Comparison of ENCODE assay signal across 25 cellular contexts in the genomic region with DNA sequence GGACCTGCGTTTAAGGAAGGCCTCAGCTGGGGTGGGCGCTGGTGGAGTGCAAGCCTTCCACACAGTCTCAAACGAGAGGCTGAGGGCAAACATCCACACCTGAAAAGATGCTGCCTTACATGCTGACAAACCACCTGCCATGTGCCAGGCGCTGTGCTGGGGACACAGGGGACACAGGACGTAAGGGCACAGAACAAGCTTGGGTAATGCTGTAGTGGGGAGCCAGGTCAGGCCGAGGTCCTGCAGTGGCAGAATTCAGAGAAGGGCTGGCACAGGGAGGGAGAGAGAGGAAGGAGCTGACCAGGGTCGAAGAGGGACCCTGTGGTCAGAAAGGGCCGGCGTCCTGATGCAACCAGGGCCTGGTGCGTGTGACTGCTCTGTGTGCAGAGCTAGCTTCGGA. TPM values are rescaled to one million over a fixed set of nuclear protein-coding genes. Genes with fewer than 3 reads are reported as not detected.
DNase-seq lines count a peak whose midpoint lies in the region; ATAC-seq, FAIRE-seq and TF ChIP-seq lines count a peak whose summit lies in the region.
"Had no signal": no experiment of that assay in that cellular context is flagged by ENCODE, and none has a peak within 500 bp of the region (broad histone marks: within the 10 kb centered on the region; RNA-seq: fewer than 3 reads in every experiment).

No MANE protein-coding gene starts in this region.

- H3K4me3 Mint-ChIP-seq in activated CD4-positive, alpha-beta T cell treated with anti-CD3 and anti-CD28 coated beads, Interleukin-2, amount 10 ng/mL, durations not matched to agents 24 days and 14 days: no peak overlapping the region
- H3K4me3 Mint-ChIP-seq in WTC11: no peak overlapping the region

- no peak for TF ChIP-seq POLR2A in A549 (IDR thresholded peaks at IDR 0.05; ENCODE audit: low read length)

- peaks cover 8% of the 10 kb centered on the region for H3K9me3 ChIP-seq in A549
- peaks cover 9% of the 10 kb centered on the region for H3K9me3 ChIP-seq in lower lobe of right lung

- peaks cover 22% of the 10 kb centered on the region for H3K36me3 Mint-ChIP-seq in activated CD4-positive, alpha-beta T cell treated with anti-CD3 and anti-CD28 coated beads, Interleukin-2, amount 10 ng/mL, durations not matched to agents 24 days and 14 days (ENCODE audit: low read depth)
- peaks cover 20% of the 10 kb centered on the region for H3K36me3 Mint-ChIP-seq in WTC11

- ATAC-seq in A549 (no peak), WTC11 (no peak), lower lobe of right lung (no peak)

- no peak overlapping the region for H3K4me2 ChIP-seq in A549
- H3K4me2 ChIP-seq: PC-9 had no signal

- peaks cover 35% of the 10 kb centered on the region for H3K36me3 ChIP-seq in lower lobe of right lung

- H3K27ac Mint-ChIP-seq in activated CD4-positive, alpha-beta T cell treated with anti-CD3 and anti-CD28 coated beads, Interleukin-2, amount 10 ng/mL, durations not matched to agents 24 days and 14 days: peak overlapping the region; percentile 37
- H3K27ac Mint-ChIP-seq in WTC11: peak overlapping the region; percentile 72; the same call in 1 of the 2 replicates

- POLR2A ChIA-PET in A549 (lab: Yijun Ruan, JAX): interaction anchor here (0.8 kb wide), 1 partner anchor 19 kb away, joined by 3 read pairs; a partner anchor contains a TSS
- POLR2A ChIA-PET in WTC11 (lab: Charles Lee): interaction anchor here (0.6 kb wide), 1 partner anchor 18 kb away, joined by 4 read pairs; no protein-coding TSS in a partner anchor

- 82% methylated on average over 10 of the region's 11 CpGs for WGBS in A549 (ENCODE audit: missing lambda C conversion rate)

- no peak for TF ChIP-seq CTCF in A549 (IDR thresholded peaks at IDR 0.05)
- no peak for TF ChIP-seq CTCF in WTC11 (IDR thresholded peaks at IDR 0.05)
- TF ChIP-seq CTCF in lower lobe of right lung (IDR thresholded peaks at IDR 0.05): no peak

- TF ChIP-seq RAD21 in A549 (conservative IDR thresholded peaks at IDR 0.05 in 1 of 2, IDR thresholded peaks at IDR 0.05 in 1 of 2): no peak

- TF ChIP-seq EP300 in A549 (IDR thresholded peaks at IDR 0.05): no peak

- no peak for FAIRE-seq in A549 (lab: Jason Lieb, UNC)

- no peaks in the 10 kb centered on the region for H3K9me3 Mint-ChIP-seq in activated CD4-positive, alpha-beta T cell treated with anti-CD3 and anti-CD28 coated beads, Interleukin-2, amount 10 ng/mL, durations not matched to agents 24 days and 14 days
- peaks cover 15% of the 10 kb centered on the region for H3K9me3 Mint-ChIP-seq in WTC11

- no peak overlapping the region for H3K4me3 ChIP-seq in A549
- no peak overlapping the region for H3K4me3 ChIP-seq in lower lobe of right lung
- H3K4me3 ChIP-seq: PC-9 had no signal

- H3K27me3 Mint-ChIP-seq in activated CD4-positive, alpha-beta T cell treated with anti-CD3 and anti-CD28 coated beads, Interleukin-2, amount 10 ng/mL, durations not matched to agents 24 days and 14 days: no peaks in the 10 kb centered on the region
- H3K27me3 Mint-ChIP-seq in WTC11 (ENCODE audit: low read depth): no peaks in the 10 kb centered on the region; the same call in 1 of the 2 replicates

- H3K4me1 Mint-ChIP-seq in activated CD4-positive, alpha-beta T cell treated with anti-CD3 and anti-CD28 coated beads, Interleukin-2, amount 10 ng/mL, durations not matched to agents 24 days and 14 days: no peaks in the 10 kb centered on the region
- H3K4me1 Mint-ChIP-seq in WTC11: no peaks in the 10 kb centered on the region

- no peaks in the 10 kb centered on the region for H3K27me3 ChIP-seq in lower lobe of right lung (ENCODE audit: low read depth)

- no peaks in the 10 kb centered on the region for H3K4me1 ChIP-seq in A549
- H3K4me1 ChIP-seq in lower lobe of right lung: peaks cover 28% of the 10 kb centered on the region

- intact Hi-C loops in activated CD4-positive, alpha-beta T cell treated with anti-CD3 and anti-CD28 coated beads, Interleukin-2, amount 10 ng/mL, durations not matched to agents 24 days and 14 days (cut with micrococcal nuclease): no loop called here
- intact Hi-C loops in lower lobe of right lung (cut with DNase I): no loop called here

- H3K27ac ChIP-seq in A549 (no peak overlapping the region), lower lobe of right lung (peak overlapping the region; percentile 11)
- H3K27ac ChIP-seq: PC-9 had no signal

- DNase-seq in activated CD4-positive, alpha-beta T cell treated with anti-CD3 and anti-CD28 coated beads, Interleukin-2, amount 10 ng/mL, durations not matched to agents 24 days and 14 days: no peak
- DNase-seq in activated CD4-positive, alpha-beta T cell treated with anti-CD3 and anti-CD28 coated beads for 4 hours: no peak
- DNase-seq in A549 (ENCODE audit: low read depth in 1 of 2, low spot score in 1 of 2) (no peak), WTC11 (ENCODE audit: low spot score) (no peak), lower lobe of right lung (no peak), NCI-H2227 (lab: John Stamatoyannopoulos, UW; ENCODE audit: unreplicated experiment) (no peak), DMS114 treated with DMSO at 0.1 percent for 48 hours (lab: John Stamatoyannopoulos, UW; ENCODE audit: unreplicated experiment) (no peak), UCSD-AML1 (lab: John Stamatoyannopoulos, UW; ENCODE audit: unreplicated experiment) (no peak)
- DNase-seq: 8988T, Calu3, DMS153, GOT3, KG1, MM.1S, NCI-H1048, NCI-H1694, NCI-H2029 treated with DMSO at 0.1 percent for 48 hours, NCI-H2227 treated with DMSO at 0.1 percent for 48 hours, NCI-H526 treated with DMSO at 0.1 percent for 48 hours, PC-9, RPMI8226, SHP77 had no signal

- CTCF ChIA-PET in A549 (lab: Yijun Ruan, JAX) (interaction anchor here (1.1 kb wide), 1 partner anchor 212 kb away, joined by 3 read pairs; no protein-coding TSS in a partner anchor), WTC11 (lab: Charles Lee) (interaction anchor here (1.0 to 2.1 kb wide), 4 partner anchors 9 to 40 kb away, joined by 3 to 6 read pairs (median 4); no protein-coding TSS in a partner anchor)

TF ChIP-seq in A549, 52 proteins besides CTCF, POLR2A, EP300 and RAD21:
- TF ChIP-seq ZFP36 (IDR thresholded peaks at IDR 0.05; ENCODE audit: borderline replicate concordance, partially characterized antibody): no peak
- TF ChIP-seq ESRRA (IDR thresholded peaks at IDR 0.05; ENCODE audit: borderline replicate concordance, low read length): no peak
- 0 out of 2 replicates have a peak, but pooled peaks have one; percentile 19 for TF ChIP-seq POLR2AphosphoS2 (conservative IDR thresholded peaks at IDR 0.05; ENCODE audit: low read length)

TF ChIP-seq in WTC11, 78 proteins besides CTCF, POLR2A, EP300 and RAD21:
- TF ChIP-seq NFE2L1 (CRISPR knock-in tag; IDR thresholded peaks at IDR 0.05) (0 out of 2 replicates have a peak, but pooled peaks have one; percentile 30), ZNF416 (CRISPR knock-in tag; IDR thresholded peaks at IDR 0.05) (no peak)
TF ChIP-seq in WTC11: peak in this region for 1.

RNA-seq across cellular contexts. Expression of a gene that starts 18.5 kb away (rescaled TPM):
- 91.4 and 101 TPM in 2 replicates for total RNA-seq in activated CD4-positive, alpha-beta T cell treated with anti-CD3 and anti-CD28 coated beads, Interleukin-2, amount 10 ng/mL, durations not matched to agents 24 days and 14 days
- 9.2 and 10.6 TPM in 2 replicates for polyA plus RNA-seq in A549 (2011; rRNA removed)
- polyA plus RNA-seq in A549 (2012; cell fraction: cytosol; rRNA removed): 37.8 and 42.8 TPM in 2 replicates
- polyA plus RNA-seq in A549 (2012; cell fraction: nucleus; rRNA removed): 337 and 377 TPM in 2 replicates
- 30.4 to 35.0 TPM (median 34.8 TPM) in 3 replicates for polyA plus RNA-seq in A549 (2017; fragmentation: RNase III; extraction: RNeasy Plus Mini Kit Qiagen cat#74134 plus additional on column Dnase treatment)
- polyA minus RNA-seq in A549 (2011; rRNA and poly(A)+ RNA removed): 4.6 and 6.8 TPM in 2 replicates
- 67.8 to 86.7 TPM (median 71.6 TPM) in 3 replicates for total RNA-seq in WTC11 (2021)
- total RNA-seq in lower lobe of right lung: 27.5 TPM

RNA-seq across cellular contexts. Expression of a gene that starts 21.8 kb away (rescaled TPM):
- total RNA-seq in activated CD4-positive, alpha-beta T cell treated with anti-CD3 and anti-CD28 coated beads, Interleukin-2, amount 10 ng/mL, durations not matched to agents 24 days and 14 days: 19.9 and 20.8 TPM in 2 replicates
- polyA plus RNA-seq in A549 (2011; rRNA removed) (not detected in 2 replicates), A549 (2017; fragmentation: RNase III; extraction: RNeasy Plus Mini Kit Qiagen cat#74134 plus additional on column Dnase treatment) (not detected in 3 replicates)
- polyA plus RNA-seq in A549 (2012; cell fraction: cytosol; rRNA removed): not detected in 2 replicates
- polyA plus RNA-seq in A549 (2012; cell fraction: nucleus; rRNA removed): 0.06 TPM in 1 of 2 replicates, not detected in the other
- not detected in 2 replicates for polyA minus RNA-seq in A549 (2011; rRNA and poly(A)+ RNA removed)
- total RNA-seq in WTC11 (2021) (0.18 to 0.35 TPM (median 0.30 TPM) in 3 replicates), lower lobe of right lung (63.1 TPM)
- total RNA-seq: Calu3, NCI-H460, PC-9, SK-MEL-5 had no signal

RNA-seq across cellular contexts. Expression of a gene that starts 22.9 kb away (rescaled TPM):
- total RNA-seq in activated CD4-positive, alpha-beta T cell treated with anti-CD3 and anti-CD28 coated beads, Interleukin-2, amount 10 ng/mL, durations not matched to agents 24 days and 14 days: not detected in 2 replicates
- not detected in 2 replicates for polyA plus RNA-seq in A549 (2011; rRNA removed)
- polyA plus RNA-seq in A549 (2012; cell fraction: cytosol; rRNA removed): not detected in 2 replicates
- 0.12 TPM in 1 of 2 replicates, not detected in the other for polyA plus RNA-seq in A549 (2012; cell fraction: nucleus; rRNA removed)
- polyA plus RNA-seq in A549 (2017; fragmentation: RNase III; extraction: RNeasy Plus Mini Kit Qiagen cat#74134 plus additional on column Dnase treatment): 0.07 TPM in 2 of 3 replicates, not detected in the other
- polyA minus RNA-seq in A549 (2011; rRNA and poly(A)+ RNA removed): not detected in 2 replicates
- total RNA-seq in WTC11 (2021): 0.16 to 0.26 TPM (median 0.18 TPM) in 3 replicates
- total RNA-seq in lower lobe of right lung: not detected
- total RNA-seq: Calu3, SK-MEL-5 had no signal
- polyA plus RNA-seq: BJ had no signal

RNA-seq across cellular contexts. Expression of a gene that starts 36.8 kb away (rescaled TPM):
- 56.5 and 58.0 TPM in 2 replicates for total RNA-seq in activated CD4-positive, alpha-beta T cell treated with anti-CD3 and anti-CD28 coated beads, Interleukin-2, amount 10 ng/mL, durations not matched to agents 24 days and 14 days
- polyA plus RNA-seq in A549 (2011; rRNA removed) (17.2 and 19.9 TPM in 2 replicates), A549 (2017; fragmentation: RNase III; extraction: RNeasy Plus Mini Kit Qiagen cat#74134 plus additional on column Dnase treatment) (51.6 to 69.7 TPM (median 62.8 TPM) in 3 replicates)
- 52.1 and 62.2 TPM in 2 replicates for polyA plus RNA-seq in A549 (2012; cell fraction: cytosol; rRNA removed)
- polyA plus RNA-seq in A549 (2012; cell fraction: nucleus; rRNA removed): 218 and 307 TPM in 2 replicates
- polyA minus RNA-seq in A549 (2011; rRNA and poly(A)+ RNA removed): 28.2 and 40.0 TPM in 2 replicates
- total RNA-seq in WTC11 (2021) (80.6 to 94.1 TPM (median 90.0 TPM) in 3 replicates), lower lobe of right lung (146 TPM)

Comparison
In these comparisons a context has a peak if more than half of its experiments do, and no peak if none do; other contexts are left out.
1. RNA of a gene that starts 21.8 kb away (total RNA-seq): 63.1 TPM in lower lobe of right lung (single experiment) and 19.9 to 20.8 TPM in activated CD4-positive, alpha-beta T cell treated with anti-CD3 and anti-CD28 coated beads, Interleukin-2, amount 10 ng/mL, durations not matched to agents 24 days and 14 days; 0.18 to 0.35 TPM in WTC11; every median in the first group is over 10 times any median in the second.